In the genomic region with DNA sequence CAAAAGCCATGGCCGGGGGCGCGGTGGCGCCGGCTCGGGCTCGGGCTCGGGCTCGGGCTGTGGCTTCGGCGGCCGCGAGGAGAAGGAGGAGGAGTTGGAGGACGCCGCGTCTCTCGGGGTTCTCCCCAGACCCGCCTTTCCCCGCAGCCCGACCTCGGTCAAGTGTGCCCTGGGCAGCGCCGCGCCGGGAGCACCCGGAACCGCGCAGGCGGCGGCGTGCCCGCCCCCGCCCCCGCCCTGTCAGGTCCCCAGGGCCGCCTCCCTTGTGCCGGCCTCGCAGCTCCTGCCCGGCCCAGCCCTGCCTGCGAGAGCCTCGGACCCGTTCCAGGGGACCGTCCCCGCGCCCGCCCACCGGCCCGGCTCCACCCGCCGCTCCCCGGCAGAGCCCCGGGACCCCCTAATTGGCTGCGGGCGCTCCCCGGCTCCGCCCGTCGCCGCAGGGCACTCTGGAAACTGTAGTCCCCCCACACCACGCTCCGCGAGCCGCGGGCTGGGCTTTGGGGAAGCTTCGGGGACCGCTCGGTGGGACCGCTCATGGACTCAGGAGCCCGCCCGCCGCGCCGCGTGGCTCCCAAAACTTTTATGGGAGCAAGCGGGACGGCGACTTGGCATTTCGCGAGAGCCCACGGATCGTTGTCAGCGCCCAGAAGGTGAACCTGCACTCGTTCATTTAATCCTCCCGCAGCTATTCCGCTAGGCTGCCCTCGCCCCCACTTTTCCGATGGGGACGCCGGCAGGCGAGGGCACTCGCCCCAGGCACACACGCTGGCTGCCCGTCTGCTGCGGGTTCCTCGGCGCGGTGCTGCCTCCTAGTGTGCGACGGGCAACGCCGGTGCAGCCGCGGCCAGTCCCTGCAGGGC, we compare ENCODE assay signal across 8 cellular contexts. TPM values are rescaled to one million over a fixed set of nuclear protein-coding genes. Genes with fewer than 3 reads are reported as not detected.
DNase-seq lines count a peak whose midpoint lies in the region; ATAC-seq and TF ChIP-seq lines count a peak whose summit lies in the region.

TSS of gene STK10 (minus strand) at position 192 of the 860 bp plus-strand sequence. CDS start at position 10, 182 bp downstream.

- DNase-seq in AG09319 (ENCODE audit: extremely low read depth, low read depth), result peak; percentile 83
- DNase-seq in NCI-H345 (lab: John Stamatoyannopoulos, UW), result peak; percentile 93
- DNase-seq in activated B cell treated with CpG ODN at 0.5 μM for 24 hours, result peak; percentile 88
- peak in 59 of 61 donors; percentile 49 to 94 (median 85) for DNase-seq in caudate nucleus (lab: John Stamatoyannopoulos, UW)
- DNase-seq in inferior parietal cortex (ENCODE audit: extremely low spot score), result peak; percentile 85
- peak; percentile 99 for DNase-seq in spleen

- no peaks in the 10 kb centered on the region for H3K27me3 Mint-ChIP-seq in activated B cell treated with CpG ODN at 0.5 μM for 24 hours

- intact Hi-C loops in activated B cell treated with CpG ODN at 0.5 μM for 24 hours (cut with micrococcal nuclease), result loop anchor here (1.0 to 10.0 kb wide), 14 partner anchors 13 to 869 kb away; partner anchors contain the start of genes CREBRF, DUSP1, FBXW11 and NPM1
- intact Hi-C loops in spleen (cut with DNase I; ENCODE audit: low total_unique reads), result loop anchor here (2.0 kb wide), 1 partner anchor 81 kb away; no protein-coding TSS in a partner anchor

- H3K27ac ChIP-seq in caudate nucleus (ENCODE audit: low read depth, low read length) (peak within 1 kb of the TSS; percentile 85), spleen (peak within 1 kb of the TSS; percentile 69 to 99 (median 96))

- no peaks in the 10 kb centered on the region for H3K27me3 ChIP-seq in spleen (replicated peaks in 1 of 7)

- peaks cover 44% of the 10 kb centered on the region for H3K4me1 Mint-ChIP-seq in activated B cell treated with CpG ODN at 0.5 μM for 24 hours

- H3K9me3 ChIP-seq in spleen, result no peaks in the 10 kb centered on the region

- WGBS in spleen, 5 donors, result 0% methylated on average over 18 to 102 of the region's 102 CpGs

- ATAC-seq in GM18909 (IDR thresholded peaks at IDR 0.05; ENCODE audit: poor library complexity, unreplicated experiment) (peak; percentile 77), HG03159 (IDR thresholded peaks at IDR 0.05; ENCODE audit: unreplicated experiment) (peak; percentile 67), activated B cell treated with CpG ODN at 0.5 μM for 24 hours (ENCODE audit: low read depth) (peak; percentile 75)

- H3K4me1 ChIP-seq in spleen, result peaks cover 13 to 57% (median 44%) of the 10 kb centered on the region in 6 donors

- CTCF ChIA-PET in activated B cell treated with CpG ODN at 0.5 μM for 24 hours (lab: Charles Lee), result interaction anchor here (0.6 to 5.7 kb wide), 32 partner anchors 9 to 276 kb away, joined by 3 to 94 read pairs (median 4); partner anchors contain the start of gene FBXW11

- H3K9me3 Mint-ChIP-seq in activated B cell treated with CpG ODN at 0.5 μM for 24 hours, result no peaks in the 10 kb centered on the region

- H3K36me3 ChIP-seq in spleen, result peaks cover 0 to 15% (median 0%) of the 10 kb centered on the region in 6 donors

- H3K27ac Mint-ChIP-seq in activated B cell treated with CpG ODN at 0.5 μM for 24 hours, result peak within 1 kb of the TSS; percentile 97

- peak within 1 kb of the TSS; percentile 100 for H3K4me3 Mint-ChIP-seq in activated B cell treated with CpG ODN at 0.5 μM for 24 hours

- H3K4me3 ChIP-seq in spleen, result peak within 1 kb of the TSS; percentile 67 to 96 (median 91)

- peaks cover 25% of the 10 kb centered on the region for H3K36me3 Mint-ChIP-seq in activated B cell treated with CpG ODN at 0.5 μM for 24 hours (ENCODE audit: low read depth)

- TF ChIP-seq POLR2A in spleen (IDR thresholded peaks at IDR 0.05), result peak in 1 of 3 donors; percentile 13

- POLR2A ChIA-PET in activated B cell treated with CpG ODN at 0.5 μM for 24 hours (lab: Charles Lee), result interaction anchor here (0.5 to 8.4 kb wide), 16 partner anchors 9 to 800 kb away, joined by 3 to 184 read pairs (median 6); partner anchors contain the start of genes FBXW11, NPM1 and UBTD2

- TF ChIP-seq CTCF in AG09319 (IDR thresholded peaks at IDR 0.05; ENCODE audit: low read depth, low read length), result peak; percentile 84
- TF ChIP-seq CTCF in activated B cell treated with CpG ODN at 0.5 μM for 24 hours (IDR thresholded peaks at IDR 0.05), result peak; percentile 37
- TF ChIP-seq CTCF in spleen (IDR thresholded peaks at IDR 0.05 in 8 of 11, conservative IDR thresholded peaks at IDR 0.05 in 3 of 11), result peak; percentile 89 to 96 (median 93)

RNA-seq across cellular contexts. Expression of gene STK10, which starts in this region (rescaled TPM):
- total RNA-seq in activated B cell treated with CpG ODN at 0.5 μM for 24 hours (233 and 276 TPM in 2 replicates), spleen (100 to 1,000 TPM; 112 to 290 (median 182) TPM)
- polyA plus RNA-seq in spleen, result 10 to 100 TPM; 34.0 to 60.0 (median 55.2) TPM

Comparison
In these comparisons a context has a peak if more than half of its experiments do, and no peak if none do; other contexts are left out.
1. Peak in every context shown above with its lines: DNase-seq, ATAC-seq, H3K4me3 ChIP-seq and H3K27ac ChIP-seq.
2. CTCF ChIP-seq: peak in every context shown above with its lines; median percentile 93 in spleen; 84 in AG09319; 37 in activated B cell treated with CpG ODN at 0.5 μM for 24 hours.